10 cellular contexts compared by ENCODE assay signal in genomic region chr6:13422601-13423247, GRCh38.
A peak's percentile ranks its signal among the peaks of the same experiment; 100 is the strongest.
DNase-seq lines count a peak whose midpoint lies in the region; ATAC-seq and TF ChIP-seq lines count a peak whose summit lies in the region.
"Had no signal": no experiment of that assay in that cellular context is flagged by ENCODE, and none has a peak within 500 bp of the region (broad histone marks: within the 10 kb centered on the region; RNA-seq: fewer than 3 reads in every experiment).

No MANE protein-coding gene starts in this region.

- BruUV-seq in PC-9 (replicated peaks; lab: Mats Ljungman, UMichigan): no TSS peak

- no peak for TF ChIP-seq CTCF in PC-9 (conservative IDR thresholded peaks at IDR 0.05)

- DNase-seq in Right ventricle myocardium inferior (ENCODE audit: missing footprints): no peak
- no peak for DNase-seq in left cardiac atrium
- peak; percentile 27 for DNase-seq in glomerular visceral epithelial cell (ENCODE audit: extremely low spot score)
- DNase-seq in natural killer cell treated with Interleukin-12 subunit alpha and Interleukin-12 subunit beta and Interleukin-15 and Interleukin-18, amount 100 ng/mL, for 72 hours (ENCODE audit: low spot score): no peak
- no peak for DNase-seq in aorta
- no peak for DNase-seq in PC-9
- DNase-seq in activated CD4-positive, alpha-beta T cell treated with anti-CD3 and anti-CD28 coated beads for 48 hours: no peak
- DNase-seq: NK-92 treated with Interleukin-12 subunit alpha and Interleukin-12 subunit beta, amount 100 ng/mL, for 24 hours had no signal

- peak overlapping the region; percentile 68 to 94 for H3K27ac ChIP-seq in aorta (ENCODE audit: low read depth in 1 of 2, low read length in 2 of 2)
- no peak overlapping the region for H3K27ac ChIP-seq in PC-9
- H3K27ac ChIP-seq: epithelial cell of prostate had no signal

- H3K27ac Mint-ChIP-seq in natural killer cell treated with Interleukin-12 subunit alpha and Interleukin-12 subunit beta and Interleukin-15 and Interleukin-18, amount 100 ng/mL, for 72 hours: peak overlapping the region; percentile 49 to 65

- no peak overlapping the region for H2AFZ ChIP-seq in PC-9

- no peaks in the 10 kb centered on the region for H3K27me3 Mint-ChIP-seq in natural killer cell treated with Interleukin-12 subunit alpha and Interleukin-12 subunit beta and Interleukin-15 and Interleukin-18, amount 100 ng/mL, for 72 hours

- H3K4me3 ChIP-seq in aorta (ENCODE audit: low read length in 2 of 2) (no peak overlapping the region), PC-9 (no peak overlapping the region)

- H3K4me1 ChIP-seq in aorta (ENCODE audit: control insufficient read depth in 1 of 2, insufficient read depth in 2 of 2, low read length in 2 of 2) (peaks cover 8 to 10% of the 10 kb centered on the region in 2 donors), PC-9 (replicated peaks; ENCODE audit: insufficient read depth) (0 out of 2 replicates have a peak, but pooled peaks cover 6% of the 10 kb centered on the region)

- H4K20me1 ChIP-seq in PC-9 (ENCODE audit: insufficient read depth): no peaks in the 10 kb centered on the region

- H3K4me2 ChIP-seq in PC-9: no peak overlapping the region

- H3K9me2 ChIP-seq in PC-9 (ENCODE audit: insufficient read depth): no peaks in the 10 kb centered on the region

- H3K36me3 ChIP-seq in aorta (ENCODE audit: control insufficient read depth in 1 of 2, insufficient read depth in 2 of 2, low read length in 1 of 2) (no peaks in the 10 kb centered on the region), PC-9 (ENCODE audit: low read depth) (no peaks in the 10 kb centered on the region)

- POLR2A ChIA-PET in PC-9 (lab: Charles Lee; ENCODE audit: unreplicated experiment): no interaction called here

- 13 to 17% methylated on average over 7 of the region's 7 CpGs for whole genome bisulfite sequencing in aorta, 2 donors

- no peaks in the 10 kb centered on the region for H3K79me2 ChIP-seq in PC-9 (ENCODE audit: low read depth)

- H3K36me3 Mint-ChIP-seq in natural killer cell treated with Interleukin-12 subunit alpha and Interleukin-12 subunit beta and Interleukin-15 and Interleukin-18, amount 100 ng/mL, for 72 hours: no peaks in the 10 kb centered on the region

- ATAC-seq in Right ventricle myocardium inferior: peak; percentile 18
- ATAC-seq in left cardiac atrium: no peak
- ATAC-seq in natural killer cell treated with Interleukin-12 subunit alpha and Interleukin-12 subunit beta and Interleukin-15 and Interleukin-18, amount 100 ng/mL, for 72 hours: no peak
- ATAC-seq in aorta (ENCODE audit: low FRiP score): no peak
- ATAC-seq in GM18858 (IDR thresholded peaks at IDR 0.05; ENCODE audit: unreplicated experiment): no peak

- no peaks in the 10 kb centered on the region for H3K9me3 Mint-ChIP-seq in natural killer cell treated with Interleukin-12 subunit alpha and Interleukin-12 subunit beta and Interleukin-15 and Interleukin-18, amount 100 ng/mL, for 72 hours

- no peaks in the 10 kb centered on the region for H3F3A ChIP-seq in PC-9 (ENCODE audit: insufficient read depth, low read depth)

- CTCF ChIA-PET in PC-9 (lab: Charles Lee): no interaction called here

- intact Hi-C loops in Right ventricle myocardium inferior (cut with DNase I): loop anchor here (10.0 kb wide), 2 partner anchors 88 to 392 kb away; partner anchors contain the start of gene MCUR1
- intact Hi-C loops in left cardiac atrium (cut with DNase I): no loop called here
- intact Hi-C loops in aorta (cut with DNase I): no loop called here
- intact Hi-C loops in PC-9 (cut with micrococcal nuclease; ENCODE audit: unreplicated experiment): no loop called here

- no peak overlapping the region for H3K4me3 Mint-ChIP-seq in natural killer cell treated with Interleukin-12 subunit alpha and Interleukin-12 subunit beta and Interleukin-15 and Interleukin-18, amount 100 ng/mL, for 72 hours

- H3K9me3 ChIP-seq in aorta (ENCODE audit: control insufficient read depth, low read length): no peaks in the 10 kb centered on the region
- H3K9me3 ChIP-seq in PC-9 (ENCODE audit: insufficient read depth, low read depth): no peaks in the 10 kb centered on the region

- peaks cover 74 to 76% of the 10 kb centered on the region in 2 donors for H3K4me1 Mint-ChIP-seq in natural killer cell treated with Interleukin-12 subunit alpha and Interleukin-12 subunit beta and Interleukin-15 and Interleukin-18, amount 100 ng/mL, for 72 hours (ENCODE audit: low read depth in 2 of 2)

- H3K27me3 ChIP-seq in aorta (ENCODE audit: control insufficient read depth in 1 of 2, insufficient read depth in 2 of 2, low read length in 1 of 2): no peaks in the 10 kb centered on the region
- H3K27me3 ChIP-seq in PC-9 (ENCODE audit: insufficient read depth, low read depth): no peaks in the 10 kb centered on the region
